In the genomic region with DNA sequence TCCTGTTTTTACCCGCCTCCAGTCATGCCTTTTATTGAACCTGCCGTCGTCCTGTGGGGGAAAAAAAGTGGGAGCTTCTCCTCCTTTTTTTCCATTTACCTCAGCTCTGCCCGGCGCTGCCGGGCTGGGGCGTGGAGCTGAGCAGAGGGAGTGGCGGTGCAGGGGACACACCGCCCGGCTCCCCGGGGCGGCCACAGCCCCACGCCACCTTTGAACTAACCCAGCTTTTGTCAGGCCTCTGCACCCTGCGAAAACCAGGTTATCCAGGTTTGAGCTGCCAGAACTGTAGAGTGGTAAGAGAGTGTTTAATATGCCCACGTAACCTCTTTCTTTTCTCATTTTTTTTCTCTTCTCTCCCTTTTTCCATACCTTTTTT, we compare ENCODE assay signal across 16 cellular contexts.
DNase-seq lines count a peak whose midpoint lies in the region; ATAC-seq and TF ChIP-seq lines count a peak whose summit lies in the region.
"Had no signal": no experiment of that assay in that cellular context is flagged by ENCODE, and none has a peak within 500 bp of the region (broad histone marks: within the 10 kb centered on the region; RNA-seq: fewer than 3 reads in every experiment).

No MANE protein-coding gene starts in this region.

- H3K4me3 Mint-ChIP-seq in activated CD8-positive, alpha-beta T cell treated with anti-CD3 and anti-CD28 coated beads, Interleukin-2, amount 10 ng/mL, durations not matched to agents 7 days and 5 days, result no peak overlapping the region
- H3K4me3 Mint-ChIP-seq: B cell; CD8-positive, alpha-beta T cell; H9 had no signal

- peak; percentile 28 for DNase-seq in LoVo (ENCODE audit: low spot score)
- DNase-seq in colonic mucosa, result peak; percentile 53
- peak; percentile 43 for DNase-seq in osteoblast (ENCODE audit: insufficient read length, low spot score, missing footprints)
- DNase-seq in transverse colon, result peak; percentile 57
- no peak for DNase-seq in activated CD8-positive, alpha-beta T cell treated with anti-CD3 and anti-CD28 coated beads, Interleukin-2, amount 10 ng/mL, durations not matched to agents 7 days and 5 days
- DNase-seq in A673 (ENCODE audit: low spot score), result no peak
- no peak for DNase-seq in RWPE1 (ENCODE audit: low spot score)
- DNase-seq: C1 segment of cervical spinal cord; CD8-positive, alpha-beta T cell; COR-L47; DMS153; DND-41; GDM1; GOT3; H9 had no signal

- CTCF ChIA-PET in activated CD8-positive, alpha-beta T cell treated with anti-CD3 and anti-CD28 coated beads, Interleukin-2, amount 10 ng/mL, durations not matched to agents 7 days and 5 days (lab: Charles Lee), result interaction anchor here (0.9 kb wide), 1 partner anchor 10 kb away, joined by 3 read pairs; no protein-coding TSS in a partner anchor
- CTCF ChIA-PET in A673 (lab: Charles Lee), result interaction anchor here (0.6 kb wide), 1 partner anchor 50 kb away, joined by 4 read pairs; no protein-coding TSS in a partner anchor
- CTCF ChIA-PET in RWPE1 (lab: Yijun Ruan, JAX), result interaction anchor here (0.6 kb wide), 1 partner anchor 1133 kb away, joined by 3 read pairs; no protein-coding TSS in a partner anchor

- H3K27me3 Mint-ChIP-seq in activated CD8-positive, alpha-beta T cell treated with anti-CD3 and anti-CD28 coated beads, Interleukin-2, amount 10 ng/mL, durations not matched to agents 7 days and 5 days (ENCODE audit: low read depth), result peaks cover 23% of the 10 kb centered on the region

- H2AFZ ChIP-seq in osteoblast (ENCODE audit: low read length), result no peak overlapping the region

- no peaks in the 10 kb centered on the region for H4K20me1 ChIP-seq in osteoblast (ENCODE audit: insufficient read depth, low read length)

- H3K36me3 ChIP-seq in colonic mucosa (no peaks in the 10 kb centered on the region), osteoblast (ENCODE audit: insufficient read depth, low read length) (no peaks in the 10 kb centered on the region), transverse colon (no peaks in the 10 kb centered on the region), A673 (ENCODE audit: insufficient read depth, low read length, poor library complexity, severe bottlenecking) (no peaks in the 10 kb centered on the region)

- H3K4me1 Mint-ChIP-seq in activated CD8-positive, alpha-beta T cell treated with anti-CD3 and anti-CD28 coated beads, Interleukin-2, amount 10 ng/mL, durations not matched to agents 7 days and 5 days (ENCODE audit: low read depth), result no peaks in the 10 kb centered on the region
- H3K4me1 Mint-ChIP-seq: B cell had no signal

- BruUV-seq in A673 (replicated peaks; lab: Mats Ljungman, UMichigan), result no TSS peak

- WGBS in transverse colon (ENCODE audit: low coverage in 1 of 2), 2 donors, result 53 to 80% methylated on average over 2 to 15 of the region's 15 CpGs

- POLR2A ChIA-PET in activated CD8-positive, alpha-beta T cell treated with anti-CD3 and anti-CD28 coated beads, Interleukin-2, amount 10 ng/mL, durations not matched to agents 7 days and 5 days (lab: Charles Lee), result no interaction called here
- POLR2A ChIA-PET in A673 (lab: Charles Lee; ENCODE audit: low non-redundant PET) (no interaction called here), RWPE1 (lab: Yijun Ruan, JAX; ENCODE audit: low non-redundant PET) (no interaction called here)

- H3K27ac ChIP-seq in colonic mucosa (no peak overlapping the region), osteoblast (ENCODE audit: low read depth, low read length) (no peak overlapping the region), transverse colon (peak overlapping the region in 3 of 4 donors; percentile 31 to 38 (median 33)), A673 (ENCODE audit: low read depth, low read length, poor library complexity, severe bottlenecking) (no peak overlapping the region), RWPE1 (no peak overlapping the region)

- no peaks in the 10 kb centered on the region for H3K79me2 ChIP-seq in osteoblast (ENCODE audit: insufficient read depth, low read length)

- no peaks in the 10 kb centered on the region for H3K4me1 ChIP-seq in colonic mucosa
- peaks cover 3% of the 10 kb centered on the region for H3K4me1 ChIP-seq in osteoblast (ENCODE audit: insufficient read depth, low read length)
- H3K4me1 ChIP-seq in transverse colon, result peaks cover 0 to 4% (median 0%) of the 10 kb centered on the region in 4 donors
- H3K4me1 ChIP-seq in A673 (ENCODE audit: insufficient read depth, low read length, poor library complexity, severe bottlenecking), result no peaks in the 10 kb centered on the region

- ATAC-seq in activated CD8-positive, alpha-beta T cell treated with anti-CD3 and anti-CD28 coated beads, Interleukin-2, amount 10 ng/mL, durations not matched to agents 7 days and 5 days, result no peak
- ATAC-seq: CD8-positive, alpha-beta T cell had no signal

- no peaks in the 10 kb centered on the region for H3K27me3 ChIP-seq in colonic mucosa
- no peaks in the 10 kb centered on the region for H3K27me3 ChIP-seq in osteoblast (ENCODE audit: insufficient read depth, low read length)
- no peaks in the 10 kb centered on the region for H3K27me3 ChIP-seq in transverse colon
- H3K27me3 ChIP-seq in A673 (replicated peaks; ENCODE audit: insufficient read depth, low read depth, low read length, poor library complexity), result no peaks in the 10 kb centered on the region

- TF ChIP-seq POLR2A in transverse colon (IDR thresholded peaks at IDR 0.05), result no peak

- H3K9me3 ChIP-seq in colonic mucosa (no peaks in the 10 kb centered on the region), osteoblast (ENCODE audit: low read depth, low read length) (no peaks in the 10 kb centered on the region), transverse colon (no peaks in the 10 kb centered on the region), A673 (ENCODE audit: low read depth, low read length, poor library complexity, severe bottlenecking) (no peaks in the 10 kb centered on the region)

- H3K9ac ChIP-seq in colonic mucosa (ENCODE audit: low read depth in 2 of 2, low read length in 2 of 2), result peak overlapping the region in 1 of 2 donors; percentile 9

- H3K36me3 Mint-ChIP-seq in activated CD8-positive, alpha-beta T cell treated with anti-CD3 and anti-CD28 coated beads, Interleukin-2, amount 10 ng/mL, durations not matched to agents 7 days and 5 days (ENCODE audit: low read depth), result no peaks in the 10 kb centered on the region
- H3K36me3 Mint-ChIP-seq: CD8-positive, alpha-beta T cell had no signal

- H3K27ac Mint-ChIP-seq in activated CD8-positive, alpha-beta T cell treated with anti-CD3 and anti-CD28 coated beads, Interleukin-2, amount 10 ng/mL, durations not matched to agents 7 days and 5 days, result no peak overlapping the region
- H3K27ac Mint-ChIP-seq: B cell; CD8-positive, alpha-beta T cell had no signal

- no peaks in the 10 kb centered on the region for H3K9me3 Mint-ChIP-seq in activated CD8-positive, alpha-beta T cell treated with anti-CD3 and anti-CD28 coated beads, Interleukin-2, amount 10 ng/mL, durations not matched to agents 7 days and 5 days (ENCODE audit: insufficient read depth)
- H3K9me3 Mint-ChIP-seq: CD8-positive, alpha-beta T cell had no signal

- intact Hi-C loops in colonic mucosa (cut with DNase I), result no loop called here
- intact Hi-C loops in transverse colon (cut with DNase I; ENCODE audit: low total_unique reads), result no loop called here
- intact Hi-C loops in A673 (cut with micrococcal nuclease; ENCODE audit: unreplicated experiment), result no loop called here

- no peak for TF ChIP-seq EP300 in transverse colon (IDR thresholded peaks at IDR 0.05; ENCODE audit: low read depth)

- H3K4me3 ChIP-seq in colonic mucosa (no peak overlapping the region), osteoblast (ENCODE audit: insufficient read depth, low read length) (no peak overlapping the region), transverse colon (peak overlapping the region in 1 of 4 donors; percentile 9), A673 (ENCODE audit: low read depth, low read length, poor library complexity, severe bottlenecking) (no peak overlapping the region)

- TF ChIP-seq CTCF in colonic mucosa (IDR thresholded peaks at IDR 0.05) (no peak), osteoblast (IDR thresholded peaks at IDR 0.05; ENCODE audit: extremely low read depth, low read depth, low read length) (no peak), transverse colon (IDR thresholded peaks at IDR 0.05) (no peak), A673 (conservative IDR thresholded peaks at IDR 0.05; ENCODE audit: low read depth, low read length) (no peak), RWPE1 (conservative IDR thresholded peaks at IDR 0.05; ENCODE audit: low read depth) (no peak)

- in situ Hi-C loops in transverse colon (cut with MboI; ENCODE audit: low pct_ligation_motif_present in 1 of 4, low pct_unique_long_range_greater_than_20kb in 1 of 4, low sequenced_read_pairs in 3 of 4), result no loop called here

- no peak overlapping the region for H3K4me2 ChIP-seq in osteoblast (ENCODE audit: insufficient read depth, low read length)

Comparison
In these comparisons a context has a peak if more than half of its experiments do, and no peak if none do; other contexts are left out.
1. DNase-seq: peak in LoVo (single experiment), colonic mucosa (single experiment), osteoblast (single experiment) and transverse colon (single experiment); none in activated CD8-positive, alpha-beta T cell treated with anti-CD3 and anti-CD28 coated beads, Interleukin-2, amount 10 ng/mL, durations not matched to agents 7 days and 5 days (single experiment), A673 (single experiment) and RWPE1 (single experiment).
2. H3K27ac ChIP-seq: peak in transverse colon (3 of 4); none in colonic mucosa (single experiment), osteoblast (single experiment), A673 (single experiment) and RWPE1 (single experiment).